In genomic region chr13:52377898-52378297, GRCh38 we compare ENCODE assay signal across 21 cellular contexts.
"Had no signal": no experiment of that assay in that cellular context is flagged by ENCODE, and none has a peak within 500 bp of the region (broad histone marks: within the 10 kb centered on the region; RNA-seq: fewer than 3 reads in every experiment).

No MANE protein-coding gene starts in this region.

- H3K27me3 ChIP-seq: adrenal gland had no signal

- H3K4me3 ChIP-seq: adrenal gland had no signal

- ATAC-seq: activated CD8-positive, alpha-beta T cell treated with anti-CD3 and anti-CD28 coated beads, Interleukin-2, amount 10 ng/mL, durations not matched to agents 7 days and 5 days; PC-3; WTC11 had no signal

- H3K9me3 ChIP-seq: adrenal gland had no signal

- H3K27ac ChIP-seq: adrenal gland had no signal

- H3K36me3 ChIP-seq: adrenal gland had no signal

- DNase-seq: activated CD4-positive, alpha-beta T cell treated with anti-CD3 and anti-CD28 coated beads for 48 hours; activated CD4-positive, alpha-beta T cell treated with anti-CD3 and anti-CD28 coated beads, Interleukin-2, amount 50 U/mL, for 4 hours; activated CD4-positive, CD25-positive, alpha-beta regulatory T cell treated with anti-CD3 and anti-CD28 coated beads, Interleukin-2, amount 50 U/mL, for 72 hours; activated CD8-positive, alpha-beta memory T cell treated with anti-CD3 and anti-CD28 coated beads, Interleukin-2, amount 50 U/mL, for 48 hours; activated CD8-positive, alpha-beta T cell treated with anti-CD3 and anti-CD28 coated beads, Interleukin-2, amount 10 ng/mL, durations not matched to agents 7 days and 5 days; activated naive CD4-positive, alpha-beta T cell treated with anti-CD3 and anti-CD28 coated beads, Interleukin-2, amount 50 U/mL, for 16 hours; activated naive CD8-positive, alpha-beta T cell treated with anti-CD3 and anti-CD28 coated beads, Interleukin-2, amount 10 ng/mL, durations not matched to agents 7 days and 5 days; activated T-cell treated with anti-CD3 and anti-CD28 coated beads, Interleukin-2, amount 50 U/mL, for 1 hour; adrenal gland; anterior cingulate cortex; Kasumi-1; KBM-7; NCI-H1105 treated with DMSO at 0.1 percent for 48 hours; NCI-H1436 treated with DMSO at 0.1 percent for 48 hours; NCI-H187; NCI-H2081; NCI-H510A treated with DMSO at 0.1 percent for 48 hours; NCI-H69; PC-3; SHP77 had no signal
